In the genomic region with DNA sequence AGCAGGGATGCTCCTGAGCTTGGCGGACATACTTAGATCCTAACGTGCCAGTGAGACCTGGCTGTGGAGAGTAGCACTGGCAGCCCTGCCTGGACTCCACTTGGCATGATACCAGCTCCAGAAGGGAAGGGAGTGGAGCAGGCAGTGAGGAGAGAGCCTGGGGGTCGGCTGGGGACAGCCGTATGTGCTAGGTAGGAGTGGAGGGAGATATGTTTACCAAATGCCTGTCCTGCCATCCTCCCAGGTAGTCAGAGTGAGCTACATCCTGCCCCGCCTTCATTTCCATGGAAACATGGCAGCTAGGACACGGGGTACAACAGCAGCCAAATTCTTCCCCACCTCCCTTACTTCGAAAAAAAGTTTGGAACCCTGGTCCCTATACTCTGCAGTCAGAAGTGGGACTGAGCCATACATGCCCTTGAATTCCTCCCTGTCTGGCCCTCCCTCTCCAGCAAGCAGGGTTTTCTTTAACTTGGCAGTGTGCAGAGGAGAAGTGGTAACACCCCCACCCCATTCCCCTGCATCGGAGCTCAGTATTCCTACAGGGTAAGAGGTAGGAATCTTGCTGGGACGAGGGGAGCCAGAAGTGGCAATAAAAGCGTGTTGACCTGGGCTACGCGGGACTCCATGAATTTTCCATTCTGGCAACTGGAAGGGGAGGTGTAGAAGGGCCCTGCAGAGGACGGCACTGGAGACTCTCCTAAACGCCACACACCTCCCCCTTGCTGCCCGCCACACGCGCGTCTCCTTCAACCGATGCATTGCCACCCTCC, we compare ENCODE assay signal across 11 cellular contexts. TPM values are rescaled to one million over a fixed set of nuclear protein-coding genes. Genes with fewer than 3 reads are reported as not detected.
DNase-seq lines count a peak whose midpoint lies in the region; ATAC-seq and TF ChIP-seq lines count a peak whose summit lies in the region.
"Had no signal": no experiment of that assay in that cellular context is flagged by ENCODE, and none has a peak within 500 bp of the region (broad histone marks: within the 10 kb centered on the region; RNA-seq: fewer than 3 reads in every experiment).

No MANE protein-coding gene starts in this region.

- peak; percentile 32 for DNase-seq in NCI-H1092 treated with DMSO at 0.1 percent for 48 hours (lab: John Stamatoyannopoulos, UW)
- DNase-seq in NCI-H1092 (lab: John Stamatoyannopoulos, UW): no peak
- no peak for DNase-seq in activated naive CD8-positive, alpha-beta T cell treated with anti-CD3 and anti-CD28 coated beads, Interleukin-2, amount 10 ng/mL, durations not matched to agents 7 days and 5 days
- DNase-seq in iPS DF 6.9 (ENCODE audit: low read depth, low spot score): no peak
- DNase-seq in smooth muscle cell (lab: John Stamatoyannopoulos, UW; ENCODE audit: unreplicated experiment): no peak
- no peak for DNase-seq in mesenteric fat pad (ENCODE audit: low spot score)
- no peak for DNase-seq in NCI-H2107 (lab: John Stamatoyannopoulos, UW)

- H3K4me1 ChIP-seq in iPS DF 6.9 (ENCODE audit: control insufficient read depth, insufficient read depth, low read length): no peaks in the 10 kb centered on the region; the same call in none of the 2 replicates
- H3K4me1 ChIP-seq in smooth muscle cell (ENCODE audit: low read depth): peaks cover 11% of the 10 kb centered on the region
- H3K4me1 ChIP-seq: right lobe of liver had no signal

- no peak for ATAC-seq in activated naive CD8-positive, alpha-beta T cell treated with anti-CD3 and anti-CD28 coated beads, Interleukin-2, amount 10 ng/mL, durations not matched to agents 7 days and 5 days (ENCODE audit: low read depth)
- ATAC-seq in HG03025 (IDR thresholded peaks at IDR 0.05; ENCODE audit: low FRiP score, unreplicated experiment): no peak

- H3F3A ChIP-seq in smooth muscle cell (ENCODE audit: low read depth): no peaks in the 10 kb centered on the region

- H3K27ac Mint-ChIP-seq in activated naive CD8-positive, alpha-beta T cell treated with anti-CD3 and anti-CD28 coated beads, Interleukin-2, amount 10 ng/mL, durations not matched to agents 7 days and 5 days: no peak overlapping the region

- peaks cover 2% of the 10 kb centered on the region for H3K36me3 Mint-ChIP-seq in activated naive CD8-positive, alpha-beta T cell treated with anti-CD3 and anti-CD28 coated beads, Interleukin-2, amount 10 ng/mL, durations not matched to agents 7 days and 5 days

- no peaks in the 10 kb centered on the region for H3K79me2 ChIP-seq in smooth muscle cell (ENCODE audit: low read depth)

- H3K4me3 ChIP-seq in iPS DF 6.9 (ENCODE audit: low read length): peak overlapping the region; percentile 25; the same call in 1 of the 2 replicates
- H3K4me3 ChIP-seq in smooth muscle cell: peak overlapping the region; percentile 57

- peak overlapping the region; percentile 47 for H3K4me3 Mint-ChIP-seq in activated naive CD8-positive, alpha-beta T cell treated with anti-CD3 and anti-CD28 coated beads, Interleukin-2, amount 10 ng/mL, durations not matched to agents 7 days and 5 days

- H3K9me3 ChIP-seq in iPS DF 6.9 (ENCODE audit: control insufficient read depth, insufficient read depth, low read length): no peaks in the 10 kb centered on the region
- no peaks in the 10 kb centered on the region for H3K9me3 ChIP-seq in smooth muscle cell (replicated peaks; ENCODE audit: low read depth)
- H3K9me3 ChIP-seq: right lobe of liver had no signal

- H3K9ac ChIP-seq in smooth muscle cell (ENCODE audit: low read depth): no peak overlapping the region

- H3K27me3 ChIP-seq in iPS DF 6.9 (ENCODE audit: control insufficient read depth, insufficient read depth, low read length): no peaks in the 10 kb centered on the region
- H3K27me3 ChIP-seq in smooth muscle cell (ENCODE audit: low read depth): peaks cover 7% of the 10 kb centered on the region
- H3K27me3 ChIP-seq: cardiac muscle cell, right lobe of liver had no signal

- no CpG with 5 or more reads among the region's 19 CpGs for WGBS in iPS DF 6.9 (ENCODE audit: insufficient coverage, insufficient read length)
- WGBS in smooth muscle cell (ENCODE audit: low lambda C conversion rate): 45% methylated on average over 19 of the region's 19 CpGs

- TF ChIP-seq CTCF in smooth muscle cell (IDR thresholded peaks at IDR 0.05; ENCODE audit: borderline replicate concordance, insufficient read depth, poor library complexity, severe bottlenecking): no peak

- no peaks in the 10 kb centered on the region for H3K9me3 Mint-ChIP-seq in activated naive CD8-positive, alpha-beta T cell treated with anti-CD3 and anti-CD28 coated beads, Interleukin-2, amount 10 ng/mL, durations not matched to agents 7 days and 5 days

- no peaks in the 10 kb centered on the region for H3K27me3 Mint-ChIP-seq in activated naive CD8-positive, alpha-beta T cell treated with anti-CD3 and anti-CD28 coated beads, Interleukin-2, amount 10 ng/mL, durations not matched to agents 7 days and 5 days

- peak overlapping the region; percentile 88 for H3K4me2 ChIP-seq in smooth muscle cell

- POLR2A ChIA-PET in activated naive CD8-positive, alpha-beta T cell treated with anti-CD3 and anti-CD28 coated beads, Interleukin-2, amount 10 ng/mL, durations not matched to agents 7 days and 5 days (lab: Charles Lee): interaction anchor here (0.6 kb wide), 1 partner anchor 680 kb away, joined by 3 read pairs; no protein-coding TSS in a partner anchor

- no peaks in the 10 kb centered on the region for H3K36me3 ChIP-seq in iPS DF 6.9 (ENCODE audit: control insufficient read depth, insufficient read depth, low read length)
- no peaks in the 10 kb centered on the region for H3K36me3 ChIP-seq in smooth muscle cell (ENCODE audit: low read depth)
- H3K36me3 ChIP-seq: cardiac muscle cell, right lobe of liver had no signal

- no peak overlapping the region for H3K27ac ChIP-seq in iPS DF 6.9 (ENCODE audit: low read length)
- no peak overlapping the region for H3K27ac ChIP-seq in smooth muscle cell (ENCODE audit: low read depth)
- H3K27ac ChIP-seq: 22Rv1, cardiac muscle cell had no signal

- peak overlapping the region; percentile 78 for H2AFZ ChIP-seq in smooth muscle cell (ENCODE audit: low read depth)

- peaks cover 10% of the 10 kb centered on the region for H3K4me1 Mint-ChIP-seq in activated naive CD8-positive, alpha-beta T cell treated with anti-CD3 and anti-CD28 coated beads, Interleukin-2, amount 10 ng/mL, durations not matched to agents 7 days and 5 days

- no peaks in the 10 kb centered on the region for H4K20me1 ChIP-seq in smooth muscle cell (ENCODE audit: low read depth)

RNA-seq across cellular contexts. Expression of a gene that starts 20.0 kb away (rescaled TPM):
- total RNA-seq in activated naive CD8-positive, alpha-beta T cell treated with anti-CD3 and anti-CD28 coated beads, Interleukin-2, amount 10 ng/mL, durations not matched to agents 7 days and 5 days: under 1 TPM in 1 of 2 experiments, not detected in 1; 0.20 TPM
- total RNA-seq in smooth muscle cell (23.6 and 30.6 TPM in 2 replicates), mesenteric fat pad (6.9 TPM)
- polyA plus RNA-seq in smooth muscle cell: 21.0 and 25.8 TPM in 2 replicates

RNA-seq across cellular contexts. Expression of a gene that starts 23.9 kb away (rescaled TPM):
- 10 to 100 TPM in 1 of 2 experiments, 1 to 10 TPM in 1; 9.5 to 10.0 TPM for total RNA-seq in activated naive CD8-positive, alpha-beta T cell treated with anti-CD3 and anti-CD28 coated beads, Interleukin-2, amount 10 ng/mL, durations not matched to agents 7 days and 5 days
- total RNA-seq in smooth muscle cell (2.0 and 2.8 TPM in 2 replicates), mesenteric fat pad (9.7 TPM)
- polyA plus RNA-seq in smooth muscle cell: 1.6 and 2.4 TPM in 2 replicates

RNA-seq across cellular contexts. Expression of a gene that starts 56.4 kb away (rescaled TPM):
- total RNA-seq in activated naive CD8-positive, alpha-beta T cell treated with anti-CD3 and anti-CD28 coated beads, Interleukin-2, amount 10 ng/mL, durations not matched to agents 7 days and 5 days: 10 to 100 TPM in 1 of 2 experiments, 1 to 10 TPM in 1; 10.0 to 12.1 TPM
- total RNA-seq in smooth muscle cell (7.3 and 10.8 TPM in 2 replicates), mesenteric fat pad (13.6 TPM)
- 5.4 and 6.3 TPM in 2 replicates for polyA plus RNA-seq in smooth muscle cell
